Comparison of ENCODE assay signal across 9 cellular contexts in the genomic region with DNA sequence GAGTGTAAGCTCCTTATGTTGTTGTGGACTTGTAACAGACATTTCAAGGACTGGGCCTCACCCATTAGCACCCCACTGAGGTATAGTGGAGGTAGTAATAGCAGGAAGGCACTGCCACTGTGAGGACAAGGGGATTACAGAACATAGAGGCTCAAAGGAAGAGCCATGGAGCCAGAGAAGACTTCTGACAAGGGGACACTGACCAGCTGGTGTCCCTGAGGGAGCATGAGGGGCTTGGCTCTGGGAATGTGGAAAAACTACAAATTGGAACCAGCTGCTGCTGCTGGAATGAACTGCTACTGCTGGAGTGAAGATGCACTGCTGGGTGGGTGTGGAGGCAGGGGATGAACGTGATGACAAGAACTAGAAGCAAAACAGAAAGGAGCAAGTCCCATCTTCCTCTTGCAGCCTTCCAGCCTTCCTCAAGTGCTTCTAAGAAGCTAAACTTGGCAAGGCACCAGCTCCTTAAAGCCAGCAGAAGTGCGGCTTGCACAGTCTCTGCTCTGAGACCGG.
DNase-seq lines count a peak whose midpoint lies in the region; ATAC-seq and TF ChIP-seq lines count a peak whose summit lies in the region.
"Had no signal": no experiment of that assay in that cellular context is flagged by ENCODE, and none has a peak within 500 bp of the region (broad histone marks: within the 10 kb centered on the region; RNA-seq: fewer than 3 reads in every experiment).

No MANE protein-coding gene starts in this region.

- H3K27ac ChIP-seq in upper lobe of left lung = peak overlapping the region in 1 of 4 donors; percentile 57

- DNase-seq in choroid plexus epithelial cell (ENCODE audit: low read depth) (peak; percentile 91), lower leg skin (ENCODE audit: low spot score in 2 of 2) (peak; percentile 59 to 83), upper lobe of left lung (peak in 1 of 2 donors; percentile 66), SW480 (ENCODE audit: low spot score) (no peak), NCI-H1436 (lab: John Stamatoyannopoulos, UW) (no peak)
- no peak for DNase-seq in stimulated activated CD4-positive, alpha-beta T cell treated with anti-CD3 and anti-CD28 coated beads, Interleukin-12 subunit alpha, Interleukin-12 subunit beta, amount 100 ng/mL, for 4 hours
- DNase-seq: kidney glomerular epithelial cell, NCI-H1105 had no signal

- no peaks in the 10 kb centered on the region for H3K9me3 ChIP-seq in upper lobe of left lung

- no peak for TF ChIP-seq POLR2A in lower leg skin (IDR thresholded peaks at IDR 0.05)
- TF ChIP-seq POLR2A in upper lobe of left lung (IDR thresholded peaks at IDR 0.05) = no peak

- 40 to 42% methylated on average over 3 of the region's 3 CpGs for WGBS in lower leg skin, 2 donors
- WGBS in upper lobe of left lung, 2 donors = 12 to 47% methylated on average over 3 of the region's 3 CpGs

- peaks cover 9 to 21% (median 20%) of the 10 kb centered on the region in 4 donors for H3K4me1 ChIP-seq in upper lobe of left lung

- ATAC-seq in HG02885 (IDR thresholded peaks at IDR 0.05; ENCODE audit: poor library complexity, unreplicated experiment) (peak; percentile 46), upper lobe of left lung (ENCODE audit: low FRiP score in 2 of 2) (peak; percentile 65 to 68)

- TF ChIP-seq EP300 in upper lobe of left lung (IDR thresholded peaks at IDR 0.05) = no peak

- no peak for TF ChIP-seq CTCF in choroid plexus epithelial cell (conservative IDR thresholded peaks at IDR 0.05; ENCODE audit: low read depth, low read length)
- no peak for TF ChIP-seq CTCF in lower leg skin (IDR thresholded peaks at IDR 0.05)
- no peak for TF ChIP-seq CTCF in upper lobe of left lung (IDR thresholded peaks at IDR 0.05)

- H3K4me3 ChIP-seq in choroid plexus epithelial cell (ENCODE audit: low read depth, low read length) (no peak overlapping the region), lower leg skin (ENCODE audit: low read depth, poor library complexity, severe bottlenecking) (no peak overlapping the region), upper lobe of left lung (no peak overlapping the region)

- intact Hi-C loops in lower leg skin (cut with DNase I; ENCODE audit: low total_unique reads) = no loop called here

- no peaks in the 10 kb centered on the region for H3K36me3 ChIP-seq in upper lobe of left lung

- H3K27me3 ChIP-seq in upper lobe of left lung = no peaks in the 10 kb centered on the region

Comparison
In these comparisons a context has a peak if more than half of its experiments do, and no peak if none do; other contexts are left out.
1. DNase-seq: peak in choroid plexus epithelial cell (single experiment) and lower leg skin (2 of 2); none in SW480 (single experiment), stimulated activated CD4-positive, alpha-beta T cell treated with anti-CD3 and anti-CD28 coated beads, Interleukin-12 subunit alpha, Interleukin-12 subunit beta, amount 100 ng/mL, for 4 hours (single experiment) and NCI-H1436 (single experiment).